In the genomic region with DNA sequence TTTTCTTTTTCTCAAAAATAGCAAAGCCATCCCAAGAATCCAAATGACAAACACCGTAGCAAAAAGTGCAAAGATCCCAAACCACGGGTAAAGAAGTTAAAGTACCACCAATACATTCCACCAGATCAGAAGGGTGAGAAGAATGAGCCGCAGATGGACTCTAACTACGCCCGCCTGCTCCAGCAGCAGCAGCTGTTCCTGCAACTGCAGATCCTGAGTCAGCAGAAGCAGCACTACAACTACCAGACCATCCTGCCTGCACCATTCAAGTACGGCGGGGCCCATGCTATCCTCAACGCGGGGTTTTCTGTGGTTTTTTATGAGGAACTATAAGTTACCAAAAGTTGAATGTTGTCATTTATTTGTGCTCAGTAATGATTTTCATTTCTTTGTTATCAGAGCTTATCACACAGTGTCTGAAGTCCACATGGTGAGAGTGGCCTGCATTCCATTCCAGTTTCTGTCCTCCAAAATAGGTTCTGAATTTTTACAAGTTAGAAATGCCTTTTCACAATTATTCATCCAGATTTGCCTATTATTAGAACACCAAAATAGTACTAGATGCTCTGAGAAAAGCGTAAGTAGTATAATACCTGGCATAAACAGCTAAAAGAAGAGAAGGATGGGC, we compare ENCODE assay signal across 2 cellular contexts.
A peak's percentile ranks its signal among the peaks of the same experiment; 100 is the strongest.
TF ChIP-seq lines count a peak whose summit lies in the region.

No MANE protein-coding gene starts in this region.

TF ChIP-seq in IMR-90, 13 proteins besides CTCF, POLR2A, EP300 and RAD21:
- TF ChIP-seq RFX5 (IDR thresholded peaks at IDR 0.05; ENCODE audit: low read depth, low read length) (no peak), MAFK (IDR thresholded peaks at IDR 0.05; ENCODE audit: low read depth, low read length) (peak; percentile 64)
- TF ChIP-seq, protein P1, sequence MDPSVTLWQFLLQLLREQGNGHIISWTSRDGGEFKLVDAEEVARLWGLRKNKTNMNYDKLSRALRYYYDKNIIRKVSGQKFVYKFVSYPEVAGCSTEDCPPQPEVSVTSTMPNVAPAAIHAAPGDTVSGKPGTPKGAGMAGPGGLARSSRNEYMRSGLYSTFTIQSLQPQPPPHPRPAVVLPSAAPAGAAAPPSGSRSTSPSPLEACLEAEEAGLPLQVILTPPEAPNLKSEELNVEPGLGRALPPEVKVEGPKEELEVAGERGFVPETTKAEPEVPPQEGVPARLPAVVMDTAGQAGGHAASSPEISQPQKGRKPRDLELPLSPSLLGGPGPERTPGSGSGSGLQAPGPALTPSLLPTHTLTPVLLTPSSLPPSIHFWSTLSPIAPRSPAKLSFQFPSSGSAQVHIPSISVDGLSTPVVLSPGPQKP (IDR thresholded peaks at IDR 0.05; ENCODE audit: borderline replicate concordance, low read depth, low read length) = no peak

TF ChIP-seq in K562, 482 proteins besides CTCF, POLR2A, EP300 and RAD21:
- no peak for TF ChIP-seq POLR2H (tag; IDR thresholded peaks at IDR 0.05; ENCODE audit: low read depth)
- TF ChIP-seq, protein P2, sequence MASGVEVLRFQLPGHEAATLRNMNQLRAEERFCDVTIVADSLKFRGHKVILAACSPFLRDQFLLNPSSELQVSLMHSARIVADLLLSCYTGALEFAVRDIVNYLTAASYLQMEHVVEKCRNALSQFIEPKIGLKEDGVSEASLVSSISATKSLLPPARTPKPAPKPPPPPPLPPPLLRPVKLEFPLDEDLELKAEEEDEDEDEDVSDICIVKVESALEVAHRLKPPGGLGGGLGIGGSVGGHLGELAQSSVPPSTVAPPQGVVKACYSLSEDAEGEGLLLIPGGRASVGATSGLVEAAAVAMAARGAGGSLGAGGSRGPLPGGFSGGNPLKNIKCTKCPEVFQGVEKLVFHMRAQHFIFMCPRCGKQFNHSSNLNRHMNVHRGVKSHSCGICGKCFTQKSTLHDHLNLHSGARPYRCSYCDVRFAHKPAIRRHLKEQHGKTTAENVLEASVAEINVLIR (CRISPR knock-in tag; IDR thresholded peaks at IDR 0.05) = no peak
- peak; percentile 47 for TF ChIP-seq ZNF316 (IDR thresholded peaks at IDR 0.05)
- no peak for TF ChIP-seq SP1 (CRISPR knock-in tag; IDR thresholded peaks at IDR 0.05)
- TF ChIP-seq SIN3B (IDR thresholded peaks at IDR 0.05; ENCODE audit: low read depth) = no peak
- TF ChIP-seq ZNF143 (CRISPR knock-in tag; IDR thresholded peaks at IDR 0.05) = no peak
- no peak for TF ChIP-seq XRCC3 (IDR thresholded peaks at IDR 0.05)
- no peak for TF ChIP-seq ESRRB (CRISPR knock-in tag; IDR thresholded peaks at IDR 0.05; ENCODE audit: borderline replicate concordance)
- TF ChIP-seq, protein P3, sequence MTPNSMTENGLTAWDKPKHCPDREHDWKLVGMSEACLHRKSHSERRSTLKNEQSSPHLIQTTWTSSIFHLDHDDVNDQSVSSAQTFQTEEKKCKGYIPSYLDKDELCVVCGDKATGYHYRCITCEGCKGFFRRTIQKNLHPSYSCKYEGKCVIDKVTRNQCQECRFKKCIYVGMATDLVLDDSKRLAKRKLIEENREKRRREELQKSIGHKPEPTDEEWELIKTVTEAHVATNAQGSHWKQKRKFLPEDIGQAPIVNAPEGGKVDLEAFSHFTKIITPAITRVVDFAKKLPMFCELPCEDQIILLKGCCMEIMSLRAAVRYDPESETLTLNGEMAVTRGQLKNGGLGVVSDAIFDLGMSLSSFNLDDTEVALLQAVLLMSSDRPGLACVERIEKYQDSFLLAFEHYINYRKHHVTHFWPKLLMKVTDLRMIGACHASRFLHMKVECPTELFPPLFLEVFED (CRISPR knock-in tag; conservative IDR thresholded peaks at IDR 0.05) = no peak
- no peak for TF ChIP-seq TEAD1 (CRISPR knock-in tag; IDR thresholded peaks at IDR 0.05)
- no peak for TF ChIP-seq RNF2 (IDR thresholded peaks at IDR 0.05)
- no peak for TF ChIP-seq CC2D1A (IDR thresholded peaks at IDR 0.05)
- TF ChIP-seq MAFG (tag; conservative IDR thresholded peaks at IDR 0.05) = 0 out of 2 replicates have a peak, but pooled peaks have one; percentile 10
- no peak for TF ChIP-seq ZNF584 (CRISPR knock-in tag; IDR thresholded peaks at IDR 0.05; ENCODE audit: low read depth)
- no peak for TF ChIP-seq KLF13 (tag; IDR thresholded peaks at IDR 0.05; ENCODE audit: borderline replicate concordance, low read depth)
- TF ChIP-seq MEF2A (IDR thresholded peaks at IDR 0.05; ENCODE audit: control insufficient read depth, low read depth, low read length) = no peak
- TF ChIP-seq, protein P4, sequence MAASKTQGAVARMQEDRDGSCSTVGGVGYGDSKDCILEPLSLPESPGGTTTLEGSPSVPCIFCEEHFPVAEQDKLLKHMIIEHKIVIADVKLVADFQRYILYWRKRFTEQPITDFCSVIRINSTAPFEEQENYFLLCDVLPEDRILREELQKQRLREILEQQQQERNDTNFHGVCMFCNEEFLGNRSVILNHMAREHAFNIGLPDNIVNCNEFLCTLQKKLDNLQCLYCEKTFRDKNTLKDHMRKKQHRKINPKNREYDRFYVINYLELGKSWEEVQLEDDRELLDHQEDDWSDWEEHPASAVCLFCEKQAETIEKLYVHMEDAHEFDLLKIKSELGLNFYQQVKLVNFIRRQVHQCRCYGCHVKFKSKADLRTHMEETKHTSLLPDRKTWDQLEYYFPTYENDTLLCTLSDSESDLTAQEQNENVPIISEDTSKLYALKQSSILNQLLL (CRISPR knock-in tag; IDR thresholded peaks at IDR 0.05; ENCODE audit: borderline replicate concordance) = no peak
- no peak for TF ChIP-seq ZNF780A (CRISPR knock-in tag; IDR thresholded peaks at IDR 0.05)
- TF ChIP-seq POLR3G (IDR thresholded peaks at IDR 0.05; ENCODE audit: extremely low read depth, insufficient read length, insufficient replicate concordance) = no peak
- no peak for TF ChIP-seq TRIM28 (IDR thresholded peaks at IDR 0.05)
- no peak for TF ChIP-seq ZNF444 (CRISPR knock-in tag; IDR thresholded peaks at IDR 0.05)
- TF ChIP-seq ZKSCAN1 (IDR thresholded peaks at IDR 0.05; ENCODE audit: low read depth, low read length) = no peak
- TF ChIP-seq, protein P5, sequence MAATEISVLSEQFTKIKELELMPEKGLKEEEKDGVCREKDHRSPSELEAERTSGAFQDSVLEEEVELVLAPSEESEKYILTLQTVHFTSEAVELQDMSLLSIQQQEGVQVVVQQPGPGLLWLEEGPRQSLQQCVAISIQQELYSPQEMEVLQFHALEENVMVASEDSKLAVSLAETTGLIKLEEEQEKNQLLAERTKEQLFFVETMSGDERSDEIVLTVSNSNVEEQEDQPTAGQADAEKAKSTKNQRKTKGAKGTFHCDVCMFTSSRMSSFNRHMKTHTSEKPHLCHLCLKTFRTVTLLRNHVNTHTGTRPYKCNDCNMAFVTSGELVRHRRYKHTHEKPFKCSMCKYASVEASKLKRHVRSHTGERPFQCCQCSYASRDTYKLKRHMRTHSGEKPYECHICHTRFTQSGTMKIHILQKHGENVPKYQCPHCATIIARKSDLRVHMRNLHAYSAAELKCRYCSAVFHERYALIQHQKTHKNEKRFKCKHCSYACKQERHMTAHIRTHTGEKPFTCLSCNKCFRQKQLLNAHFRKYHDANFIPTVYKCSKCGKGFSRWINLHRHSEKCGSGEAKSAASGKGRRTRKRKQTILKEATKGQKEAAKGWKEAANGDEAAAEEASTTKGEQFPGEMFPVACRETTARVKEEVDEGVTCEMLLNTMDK (IDR thresholded peaks at IDR 0.05; ENCODE audit: borderline replicate concordance, insufficient read depth, low read depth, low read length, poor library complexity, severe bottlenecking) = no peak
- TF ChIP-seq STAT5A (IDR thresholded peaks at IDR 0.05; ENCODE audit: borderline replicate concordance, low read length) = no peak
- peak; percentile 42 for TF ChIP-seq C11orf30 (IDR thresholded peaks at IDR 0.05; ENCODE audit: low read depth)
- TF ChIP-seq ZNF133 (CRISPR knock-in tag; IDR thresholded peaks at IDR 0.05) = no peak
- TF ChIP-seq KLF16 (IDR thresholded peaks at IDR 0.05) = no peak
- no peak for TF ChIP-seq KDM2B (CRISPR knock-in tag; IDR thresholded peaks at IDR 0.05)
- no peak for TF ChIP-seq SRSF1 (IDR thresholded peaks at IDR 0.05; ENCODE audit: low read depth, low read length)
- no peak for TF ChIP-seq HMGN3 (IDR thresholded peaks at IDR 0.05; ENCODE audit: borderline replicate concordance, extremely low read depth, insufficient read length, low read depth, low read length)
- no peak for TF ChIP-seq MECOM (CRISPR knock-in tag; IDR thresholded peaks at IDR 0.05)
- TF ChIP-seq MAFK (IDR thresholded peaks at IDR 0.05; ENCODE audit: low read length) = peak; percentile 28; the same call in 1 of the 2 replicates
TF ChIP-seq in K562: peak in this region for 4.
